In the genomic region with DNA sequence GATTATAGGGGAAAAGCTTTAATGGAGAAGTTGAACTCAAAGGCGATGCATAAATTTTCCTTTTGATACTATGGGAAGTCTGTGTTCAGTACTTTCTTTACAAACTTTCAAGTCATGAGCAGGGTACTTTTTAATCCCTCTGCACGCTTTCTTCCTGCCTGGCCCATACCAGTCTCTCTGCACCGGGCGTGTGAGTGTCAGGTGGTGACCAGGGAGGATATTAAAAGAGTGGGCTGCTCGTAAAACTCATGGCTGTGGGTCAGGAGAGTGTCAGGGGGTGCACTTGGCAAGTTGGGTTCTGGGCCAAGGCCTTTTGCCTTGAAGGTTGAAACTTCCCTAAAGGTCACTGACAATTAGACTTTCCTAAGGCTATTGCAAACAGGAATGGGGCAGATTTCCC, we compare ENCODE assay signal across 24 cellular contexts.
DNase-seq lines count a peak whose midpoint lies in the region; ATAC-seq and TF ChIP-seq lines count a peak whose summit lies in the region.
"Had no signal": no experiment of that assay in that cellular context is flagged by ENCODE, and none has a peak within 500 bp of the region (broad histone marks: within the 10 kb centered on the region; RNA-seq: fewer than 3 reads in every experiment).

No MANE protein-coding gene starts in this region.

- BruUV-seq in mammary epithelial cell (replicated peaks; lab: Mats Ljungman, UMichigan), result no TSS peak
- BruUV-seq in MCF 10A (replicated peaks; lab: Mats Ljungman, UMichigan), result no TSS peak

- H2AFZ ChIP-seq in mammary epithelial cell (ENCODE audit: low read depth, low read length), result peak overlapping the region; percentile 88

- H3K4me1 ChIP-seq in mammary epithelial cell (ENCODE audit: insufficient read depth, low read length), result peaks cover 2% of the 10 kb centered on the region
- H3K4me1 ChIP-seq in HAP-1, result peaks cover 43% of the 10 kb centered on the region
- no peaks in the 10 kb centered on the region for H3K4me1 ChIP-seq in mucosa of descending colon (ENCODE audit: low read depth)
- H3K4me1 ChIP-seq: Caco-2, SJSA1 had no signal

- H3K36me3 Mint-ChIP-seq in MCF 10A (ENCODE audit: insufficient read depth, unreplicated experiment), result no peaks in the 10 kb centered on the region
- H3K36me3 Mint-ChIP-seq in activated T-cell treated with anti-CD3 and anti-CD28 coated beads, Interleukin-2, amount 50 U/mL, for 24 hours (ENCODE audit: low read depth), result no peaks in the 10 kb centered on the region
- H3K36me3 Mint-ChIP-seq: CD8-positive, alpha-beta T cell had no signal

- no peak overlapping the region for H3K27ac ChIP-seq in mammary epithelial cell (ENCODE audit: insufficient read depth, low read depth, low read length)
- no peak overlapping the region for H3K27ac ChIP-seq in SK-N-MC
- H3K27ac ChIP-seq: C4-2B, SJSA1 had no signal

- POLR2A ChIA-PET in MCF 10A (lab: Yijun Ruan, JAX), result no interaction called here

- H3K79me2 ChIP-seq in mammary epithelial cell (ENCODE audit: insufficient read depth, low read length), result no peaks in the 10 kb centered on the region

- H3K4me3 ChIP-seq in mammary epithelial cell (replicated peaks in 1 of 3; ENCODE audit: insufficient read depth in 1 of 3, low read depth in 2 of 3, low read length in 3 of 3), result no peak overlapping the region
- H3K4me3 ChIP-seq in HAP-1, result peak overlapping the region; percentile 22
- H3K4me3 ChIP-seq in SK-N-MC, result peak overlapping the region; percentile 62
- H3K4me3 ChIP-seq in mucosa of descending colon, result no peak overlapping the region
- H3K4me3 ChIP-seq: SJSA1 had no signal

- dilution Hi-C loops in mammary epithelial cell (cut with HindIII; ENCODE audit: low sequenced_read_pairs), result no loop called here

- no peaks in the 10 kb centered on the region for H3K27me3 Mint-ChIP-seq in MCF 10A (ENCODE audit: insufficient read depth, unreplicated experiment)
- H3K27me3 Mint-ChIP-seq in activated T-cell treated with anti-CD3 and anti-CD28 coated beads, Interleukin-2, amount 50 U/mL, for 24 hours, result peaks cover 10% of the 10 kb centered on the region

- CTCF ChIA-PET in mammary epithelial cell (lab: Charles Lee; ENCODE audit: low non-redundant PET), result no interaction called here
- CTCF ChIA-PET in MCF 10A (lab: Yijun Ruan, JAX), result interaction anchor here (0.7 kb wide), 1 partner anchor 185 kb away, joined by 3 read pairs; no protein-coding TSS in a partner anchor

- no peaks in the 10 kb centered on the region for H4K20me1 ChIP-seq in mammary epithelial cell (ENCODE audit: insufficient read depth, low read length)

- no peaks in the 10 kb centered on the region for H3K27me3 ChIP-seq in mammary epithelial cell (ENCODE audit: insufficient read depth, low read length)
- no peaks in the 10 kb centered on the region for H3K27me3 ChIP-seq in HAP-1 (ENCODE audit: low read depth)

- H3K4me1 Mint-ChIP-seq in MCF 10A (ENCODE audit: insufficient read depth, unreplicated experiment), result no peaks in the 10 kb centered on the region
- H3K4me1 Mint-ChIP-seq in activated T-cell treated with anti-CD3 and anti-CD28 coated beads, Interleukin-2, amount 50 U/mL, for 24 hours (ENCODE audit: low read depth), result no peaks in the 10 kb centered on the region

- TF ChIP-seq CTCF in mammary epithelial cell (conservative IDR thresholded peaks at IDR 0.05 in 1 of 2, IDR thresholded peaks at IDR 0.05 in 1 of 2; ENCODE audit: extremely low read depth in 1 of 2, insufficient read depth in 1 of 2, low read depth in 1 of 2, low read length in 2 of 2) (no peak), MCF 10A (IDR thresholded peaks at IDR 0.05; ENCODE audit: unreplicated experiment) (no peak), mucosa of descending colon (IDR thresholded peaks at IDR 0.05) (no peak)

- peaks cover 7% of the 10 kb centered on the region for H3K9me3 Mint-ChIP-seq in MCF 10A (ENCODE audit: unreplicated experiment)
- no peaks in the 10 kb centered on the region for H3K9me3 Mint-ChIP-seq in activated T-cell treated with anti-CD3 and anti-CD28 coated beads, Interleukin-2, amount 50 U/mL, for 24 hours
- H3K9me3 Mint-ChIP-seq: CD8-positive, alpha-beta T cell; HFFc6 had no signal

- DNase-seq in mammary epithelial cell (no peak), MCF 10A (ENCODE audit: unreplicated experiment) (no peak), HAP-1 (ENCODE audit: low spot score in 2 of 2) (peak; percentile 5 to 19), SK-N-MC (ENCODE audit: low read depth, low spot score) (no peak), mucosa of descending colon (no peak), pons (ENCODE audit: low spot score) (no peak)
- DNase-seq in activated T-cell treated with anti-CD3 and anti-CD28 coated beads, Interleukin-2, amount 50 U/mL, for 24 hours, result no peak
- DNase-seq: Caco-2; CD8-positive, alpha-beta T cell; DMS79 treated with DMSO at 0.1 percent for 48 hours; H7; HFFc6; IMR-90; KG1; MM.1S; NCI-H1092; NCI-H1417 treated with DMSO at 0.1 percent for 48 hours; NCI-H187 treated with DMSO at 0.1 percent for 48 hours; NCI-H2107; NK-92 treated with Interleukin-12 subunit alpha and Interleukin-12 subunit beta, amount 100 ng/mL, for 24 hours; PC-3 had no signal

- 93% methylated on average over 5 of the region's 5 CpGs for WGBS in mammary epithelial cell (ENCODE audit: low coverage, missing lambda C conversion rate)

- ATAC-seq in mucosa of descending colon (peak; percentile 53), HG03095 (IDR thresholded peaks at IDR 0.05; ENCODE audit: unreplicated experiment) (no peak)
- ATAC-seq: CD8-positive, alpha-beta T cell; PC-3 had no signal

- H3K9me3 ChIP-seq in mammary epithelial cell (replicated peaks; ENCODE audit: insufficient read depth, low read length) (no peaks in the 10 kb centered on the region), HAP-1 (no peaks in the 10 kb centered on the region), SK-N-MC (ENCODE audit: low read depth, low read length) (no peaks in the 10 kb centered on the region), mucosa of descending colon (no peaks in the 10 kb centered on the region)
- H3K9me3 ChIP-seq: Caco-2, SJSA1 had no signal

- H3K4me3 Mint-ChIP-seq in MCF 10A (ENCODE audit: unreplicated experiment), result no peak overlapping the region
- no peak overlapping the region for H3K4me3 Mint-ChIP-seq in activated T-cell treated with anti-CD3 and anti-CD28 coated beads, Interleukin-2, amount 50 U/mL, for 24 hours
- H3K4me3 Mint-ChIP-seq: CD8-positive, alpha-beta T cell had no signal

- intact Hi-C loops in mammary epithelial cell (cut with micrococcal nuclease), result no loop called here
- intact Hi-C loops in MCF 10A (cut with micrococcal nuclease), result no loop called here
- intact Hi-C loops in mucosa of descending colon (cut with DNase I, micrococcal nuclease), result no loop called here

- H3K9ac ChIP-seq in mammary epithelial cell (ENCODE audit: insufficient read depth, low read length), result no peak overlapping the region
- H3K9ac ChIP-seq in SK-N-MC (ENCODE audit: insufficient read length), result no peak overlapping the region

- in situ Hi-C loops in mammary epithelial cell (cut with MboI; ENCODE audit: low sequenced_read_pairs in 2 of 2), result no loop called here
- in situ Hi-C loops in HAP-1 (cut with MboI; ENCODE audit: low sequenced_read_pairs), result no loop called here

- no peak overlapping the region for H3K4me2 ChIP-seq in mammary epithelial cell (ENCODE audit: insufficient read depth, low read depth, low read length)

- H3K27ac Mint-ChIP-seq in MCF 10A (ENCODE audit: low read depth, unreplicated experiment), result no peak overlapping the region
- H3K27ac Mint-ChIP-seq in activated T-cell treated with anti-CD3 and anti-CD28 coated beads, Interleukin-2, amount 50 U/mL, for 24 hours, result no peak overlapping the region
- H3K27ac Mint-ChIP-seq: CD8-positive, alpha-beta T cell; HFFc6 had no signal

- H3K36me3 ChIP-seq in mammary epithelial cell (ENCODE audit: insufficient read depth, low read length) (no peaks in the 10 kb centered on the region), HAP-1 (replicated peaks) (no peaks in the 10 kb centered on the region), SK-N-MC (ENCODE audit: insufficient read depth, low read length) (no peaks in the 10 kb centered on the region), mucosa of descending colon (ENCODE audit: low read depth) (no peaks in the 10 kb centered on the region)
- H3K36me3 ChIP-seq: SJSA1 had no signal

Comparison
In these comparisons a context has a peak if more than half of its experiments do, and no peak if none do; other contexts are left out.
1. DNase-seq: peak in HAP-1 (2 of 2); none in mammary epithelial cell (single experiment), MCF 10A (single experiment), SK-N-MC (single experiment), mucosa of descending colon (0 of 3), pons (single experiment) and activated T-cell treated with anti-CD3 and anti-CD28 coated beads, Interleukin-2, amount 50 U/mL, for 24 hours (single experiment).
2. H3K4me3 ChIP-seq: peak in HAP-1 (single experiment) and SK-N-MC (single experiment); none in mammary epithelial cell (0 of 3) and mucosa of descending colon (single experiment).